Comparison of ENCODE assay signal across 20 cellular contexts in genomic region chr5:150211156-150212030, GRCh38. TPM values are rescaled to one million over a fixed set of nuclear protein-coding genes. Genes with fewer than 3 reads are reported as not detected.
A peak's percentile ranks its signal among the peaks of the same experiment; 100 is the strongest.
DNase-seq lines count a peak whose midpoint lies in the region; ATAC-seq and TF ChIP-seq lines count a peak whose summit lies in the region.
"Had no signal": no experiment of that assay in that cellular context is flagged by ENCODE, and none has a peak within 500 bp of the region (broad histone marks: within the 10 kb centered on the region; RNA-seq: fewer than 3 reads in every experiment).

No MANE protein-coding gene starts in this region.

- ATAC-seq in foreskin keratinocyte, result peak; percentile 22
- peak; percentile 69 for ATAC-seq in mucosa of descending colon
- ATAC-seq in GM18502 (IDR thresholded peaks at IDR 0.05; ENCODE audit: poor library complexity, unreplicated experiment), result no peak

- H3K36me3 ChIP-seq in BLaER1 (no peaks in the 10 kb centered on the region), HUES64 (ENCODE audit: insufficient read depth, low read length) (no peaks in the 10 kb centered on the region), mucosa of descending colon (ENCODE audit: low read depth) (no peaks in the 10 kb centered on the region), MG63 (no peaks in the 10 kb centered on the region; the same call in 1 of the 2 replicates)
- H3K36me3 ChIP-seq: right atrium auricular region had no signal

- no peak overlapping the region for H3K27ac ChIP-seq in BLaER1
- peak overlapping the region; percentile 41; the same call in 1 of the 2 replicates for H3K27ac ChIP-seq in HUES64 (ENCODE audit: low read depth, low read length)
- H3K27ac ChIP-seq in foreskin keratinocyte, result peak overlapping the region; percentile 75
- H3K27ac ChIP-seq: PC-9, right atrium auricular region, SK-N-MC had no signal

- WGBS in HUES64, result 36% methylated on average over 12 of the region's 15 CpGs

- peak overlapping the region; percentile 87 for H3K4me2 ChIP-seq in BLaER1
- H3K4me2 ChIP-seq: PC-9 had no signal

- no peaks in the 10 kb centered on the region for H3K9me3 ChIP-seq in BLaER1
- no peaks in the 10 kb centered on the region for H3K9me3 ChIP-seq in HUES64 (ENCODE audit: insufficient read depth, low read depth, low read length)
- no peaks in the 10 kb centered on the region for H3K9me3 ChIP-seq in mucosa of descending colon
- no peaks in the 10 kb centered on the region for H3K9me3 ChIP-seq in MG63
- H3K9me3 ChIP-seq: right atrium auricular region had no signal

- no peaks in the 10 kb centered on the region for H4K20me1 ChIP-seq in BLaER1

- H3K27me3 ChIP-seq in BLaER1 (0 out of 2 replicates have a peak, but pooled peaks cover 5% of the 10 kb centered on the region), HUES64 (ENCODE audit: insufficient read depth, low read length) (no peaks in the 10 kb centered on the region), foreskin keratinocyte (peaks cover 6% of the 10 kb centered on the region), MG63 (no peaks in the 10 kb centered on the region)
- H3K27me3 ChIP-seq: right atrium auricular region had no signal

- intact Hi-C loops in mucosa of descending colon (cut with DNase I, micrococcal nuclease), result no loop called here

- H3K4me3 ChIP-seq in BLaER1 (no peak overlapping the region), HUES64 (ENCODE audit: low read length) (no peak overlapping the region), mucosa of descending colon (no peak overlapping the region), MG63 (no peak overlapping the region)
- H3K4me3 ChIP-seq: PC-9, right atrium auricular region, SK-N-MC had no signal

- H3K9ac ChIP-seq in BLaER1, result no peak overlapping the region
- H3K9ac ChIP-seq in HUES64 (ENCODE audit: low read depth, low read length), result peak overlapping the region; percentile 6; the same call in 1 of the 2 replicates

- TF ChIP-seq CTCF in foreskin keratinocyte (conservative IDR thresholded peaks at IDR 0.05) (peak; percentile 26), mucosa of descending colon (IDR thresholded peaks at IDR 0.05) (no peak)

- H3K4me1 ChIP-seq in BLaER1, result peaks cover 67% of the 10 kb centered on the region
- H3K4me1 ChIP-seq in HUES64 (ENCODE audit: insufficient read depth, low read length), result peaks cover 25% of the 10 kb centered on the region
- peaks cover 15% of the 10 kb centered on the region for H3K4me1 ChIP-seq in foreskin keratinocyte
- peaks cover 46% of the 10 kb centered on the region for H3K4me1 ChIP-seq in mucosa of descending colon (ENCODE audit: low read depth)

- DNase-seq in foreskin keratinocyte (peak in 1 of 2 donors; percentile 13), mucosa of descending colon (peak; percentile 70 to 78 (median 77)), MG63 (no peak), epidermal melanocyte (ENCODE audit: insufficient read length, low spot score) (no peak)
- DNase-seq in stimulated activated CD4-positive, alpha-beta T cell treated with anti-CD3 and anti-CD28 coated beads, Interleukin-15, amount 100 ng/mL, for 24 hours, result no peak
- DNase-seq: activated naive CD4-positive, alpha-beta T cell; CD4-positive, alpha-beta memory T cell; foreskin fibroblast; NCI-H2107; NCI-H526; T-helper 9 cell had no signal

RNA-seq across cellular contexts. Expression of gene SLC6A7, which starts 21.5 kb away (rescaled TPM):
- not detected for polyA plus RNA-seq in HUES64 (2013, experiment 1 of 2)
- polyA plus RNA-seq in HUES64 (2013, experiment 2 of 2), result not detected
- total RNA-seq in foreskin keratinocyte, result not detected in 2 replicates
- not detected in 2 replicates for polyA plus RNA-seq in foreskin keratinocyte
- total RNA-seq in mucosa of descending colon, result 10 to 100 TPM; 15.2 to 26.4 (median 18.9) TPM
- total RNA-seq in MG63 (2014; rRNA removed; shearing (Covaris generic); ENCODE audit: low replicate concordance), result not detected in 2 replicates
- total RNA-seq: A673; CD4-positive, alpha-beta memory T cell; lung microvascular endothelial cell; PC-9; right atrium auricular region had no signal
- polyA plus RNA-seq: CD4-positive, alpha-beta memory T cell had no signal

RNA-seq across cellular contexts. Expression of gene CDX1, which starts 44.8 kb away (rescaled TPM):
- 3.8 TPM for polyA plus RNA-seq in HUES64 (2013, experiment 1 of 2)
- polyA plus RNA-seq in HUES64 (2013, experiment 2 of 2), result 2.4 TPM
- total RNA-seq in foreskin keratinocyte, result not detected in 2 replicates
- not detected in 2 replicates for polyA plus RNA-seq in foreskin keratinocyte
- 100 to 1,000 TPM; 140 to 306 (median 302) TPM for total RNA-seq in mucosa of descending colon
- total RNA-seq in MG63 (2014; rRNA removed; shearing (Covaris generic); ENCODE audit: low replicate concordance), result 0.07 TPM in 1 of 2 replicates, not detected in the other
- total RNA-seq: A673; CD4-positive, alpha-beta memory T cell; lung microvascular endothelial cell; PC-9; right atrium auricular region; ureter had no signal
- polyA plus RNA-seq: CD4-positive, alpha-beta memory T cell had no signal

RNA-seq across cellular contexts. Expression of gene PDGFRB, which starts 55.7 kb away (rescaled TPM):
- polyA plus RNA-seq in HUES64 (2013, experiment 1 of 2), result 9.3 TPM
- polyA plus RNA-seq in HUES64 (2013, experiment 2 of 2), result 16.0 TPM
- total RNA-seq in foreskin keratinocyte, result not detected in 2 replicates
- polyA plus RNA-seq in foreskin keratinocyte, result not detected in 2 replicates
- 10 to 100 TPM; 13.9 to 61.5 (median 27.1) TPM for total RNA-seq in mucosa of descending colon
- 6.1 and 10.4 TPM in 2 replicates for total RNA-seq in MG63 (2014; rRNA removed; shearing (Covaris generic); ENCODE audit: low replicate concordance)
- total RNA-seq: CD4-positive, alpha-beta memory T cell; PC-9 had no signal
- polyA plus RNA-seq: CD4-positive, alpha-beta memory T cell had no signal

Comparison
In these comparisons a context has a peak if more than half of its experiments do, and no peak if none do; other contexts are left out.
1. DNase-seq: peak in mucosa of descending colon (3 of 3); none in MG63 (single experiment), stimulated activated CD4-positive, alpha-beta T cell treated with anti-CD3 and anti-CD28 coated beads, Interleukin-15, amount 100 ng/mL, for 24 hours (single experiment) and epidermal melanocyte (single experiment).
2. RNA of gene SLC6A7, which starts 21.5 kb away (total RNA-seq): 15.2 to 26.4 TPM in mucosa of descending colon; not detected in foreskin keratinocyte and not detected in MG63; every median in the first group is over 10 times any median in the second.
3. RNA of gene CDX1, which starts 44.8 kb away (total RNA-seq): 140 to 306 TPM in mucosa of descending colon; 0.07 TPM in MG63 and not detected in foreskin keratinocyte; every median in the first group is over 100 times any median in the second.